Comparison of ENCODE assay signal across 1 cellular context in the genomic region with DNA sequence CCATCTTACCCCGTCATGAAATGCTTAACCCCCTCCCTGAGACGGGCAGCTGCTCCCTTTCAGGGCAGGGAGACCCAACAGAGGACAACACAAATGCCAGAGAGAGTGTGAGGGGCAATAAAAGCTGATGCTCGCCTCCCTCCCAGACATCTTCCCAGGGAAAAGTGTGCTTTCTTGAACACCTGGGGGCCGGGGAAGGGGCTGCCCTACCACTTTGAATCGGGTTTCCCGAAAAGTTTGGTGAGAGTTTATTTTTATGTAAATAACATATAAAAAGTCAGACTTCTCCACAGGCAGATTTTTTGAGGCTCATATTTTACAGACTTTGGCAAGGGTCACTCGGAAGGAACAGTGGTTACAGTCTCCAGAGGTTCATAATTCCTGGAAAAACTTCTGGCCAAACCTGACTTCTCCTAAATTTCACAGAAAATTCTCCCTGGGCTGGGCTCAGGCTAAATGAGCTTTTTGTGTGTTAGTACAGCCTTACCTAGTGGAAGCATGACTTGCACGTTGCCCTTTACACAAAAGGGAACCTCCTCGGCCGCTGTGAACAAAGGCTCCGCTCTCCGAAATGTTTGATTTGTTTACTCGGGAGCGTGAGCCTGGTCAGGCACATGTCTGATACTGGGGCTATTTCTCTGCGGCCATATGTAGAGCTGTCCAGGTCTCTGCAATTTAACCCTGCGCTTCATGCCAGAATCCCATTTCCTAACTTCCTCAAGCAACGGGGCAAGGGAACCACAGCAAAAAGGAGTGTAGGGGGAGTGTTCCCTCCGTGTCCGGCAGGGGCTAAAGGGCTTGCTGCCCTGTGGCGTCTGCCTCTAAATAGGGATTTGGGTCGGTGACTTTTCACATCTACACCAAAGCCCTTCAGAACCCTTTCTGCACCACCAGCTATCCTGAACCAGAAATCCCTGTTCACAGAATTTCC.
TF ChIP-seq lines count a peak whose summit lies in the region.

No MANE protein-coding gene starts in this region.

TF ChIP-seq in GM23338, 12 proteins besides CTCF, POLR2A, EP300 and RAD21 (continued from another document):
- TF ChIP-seq, protein P1, sequence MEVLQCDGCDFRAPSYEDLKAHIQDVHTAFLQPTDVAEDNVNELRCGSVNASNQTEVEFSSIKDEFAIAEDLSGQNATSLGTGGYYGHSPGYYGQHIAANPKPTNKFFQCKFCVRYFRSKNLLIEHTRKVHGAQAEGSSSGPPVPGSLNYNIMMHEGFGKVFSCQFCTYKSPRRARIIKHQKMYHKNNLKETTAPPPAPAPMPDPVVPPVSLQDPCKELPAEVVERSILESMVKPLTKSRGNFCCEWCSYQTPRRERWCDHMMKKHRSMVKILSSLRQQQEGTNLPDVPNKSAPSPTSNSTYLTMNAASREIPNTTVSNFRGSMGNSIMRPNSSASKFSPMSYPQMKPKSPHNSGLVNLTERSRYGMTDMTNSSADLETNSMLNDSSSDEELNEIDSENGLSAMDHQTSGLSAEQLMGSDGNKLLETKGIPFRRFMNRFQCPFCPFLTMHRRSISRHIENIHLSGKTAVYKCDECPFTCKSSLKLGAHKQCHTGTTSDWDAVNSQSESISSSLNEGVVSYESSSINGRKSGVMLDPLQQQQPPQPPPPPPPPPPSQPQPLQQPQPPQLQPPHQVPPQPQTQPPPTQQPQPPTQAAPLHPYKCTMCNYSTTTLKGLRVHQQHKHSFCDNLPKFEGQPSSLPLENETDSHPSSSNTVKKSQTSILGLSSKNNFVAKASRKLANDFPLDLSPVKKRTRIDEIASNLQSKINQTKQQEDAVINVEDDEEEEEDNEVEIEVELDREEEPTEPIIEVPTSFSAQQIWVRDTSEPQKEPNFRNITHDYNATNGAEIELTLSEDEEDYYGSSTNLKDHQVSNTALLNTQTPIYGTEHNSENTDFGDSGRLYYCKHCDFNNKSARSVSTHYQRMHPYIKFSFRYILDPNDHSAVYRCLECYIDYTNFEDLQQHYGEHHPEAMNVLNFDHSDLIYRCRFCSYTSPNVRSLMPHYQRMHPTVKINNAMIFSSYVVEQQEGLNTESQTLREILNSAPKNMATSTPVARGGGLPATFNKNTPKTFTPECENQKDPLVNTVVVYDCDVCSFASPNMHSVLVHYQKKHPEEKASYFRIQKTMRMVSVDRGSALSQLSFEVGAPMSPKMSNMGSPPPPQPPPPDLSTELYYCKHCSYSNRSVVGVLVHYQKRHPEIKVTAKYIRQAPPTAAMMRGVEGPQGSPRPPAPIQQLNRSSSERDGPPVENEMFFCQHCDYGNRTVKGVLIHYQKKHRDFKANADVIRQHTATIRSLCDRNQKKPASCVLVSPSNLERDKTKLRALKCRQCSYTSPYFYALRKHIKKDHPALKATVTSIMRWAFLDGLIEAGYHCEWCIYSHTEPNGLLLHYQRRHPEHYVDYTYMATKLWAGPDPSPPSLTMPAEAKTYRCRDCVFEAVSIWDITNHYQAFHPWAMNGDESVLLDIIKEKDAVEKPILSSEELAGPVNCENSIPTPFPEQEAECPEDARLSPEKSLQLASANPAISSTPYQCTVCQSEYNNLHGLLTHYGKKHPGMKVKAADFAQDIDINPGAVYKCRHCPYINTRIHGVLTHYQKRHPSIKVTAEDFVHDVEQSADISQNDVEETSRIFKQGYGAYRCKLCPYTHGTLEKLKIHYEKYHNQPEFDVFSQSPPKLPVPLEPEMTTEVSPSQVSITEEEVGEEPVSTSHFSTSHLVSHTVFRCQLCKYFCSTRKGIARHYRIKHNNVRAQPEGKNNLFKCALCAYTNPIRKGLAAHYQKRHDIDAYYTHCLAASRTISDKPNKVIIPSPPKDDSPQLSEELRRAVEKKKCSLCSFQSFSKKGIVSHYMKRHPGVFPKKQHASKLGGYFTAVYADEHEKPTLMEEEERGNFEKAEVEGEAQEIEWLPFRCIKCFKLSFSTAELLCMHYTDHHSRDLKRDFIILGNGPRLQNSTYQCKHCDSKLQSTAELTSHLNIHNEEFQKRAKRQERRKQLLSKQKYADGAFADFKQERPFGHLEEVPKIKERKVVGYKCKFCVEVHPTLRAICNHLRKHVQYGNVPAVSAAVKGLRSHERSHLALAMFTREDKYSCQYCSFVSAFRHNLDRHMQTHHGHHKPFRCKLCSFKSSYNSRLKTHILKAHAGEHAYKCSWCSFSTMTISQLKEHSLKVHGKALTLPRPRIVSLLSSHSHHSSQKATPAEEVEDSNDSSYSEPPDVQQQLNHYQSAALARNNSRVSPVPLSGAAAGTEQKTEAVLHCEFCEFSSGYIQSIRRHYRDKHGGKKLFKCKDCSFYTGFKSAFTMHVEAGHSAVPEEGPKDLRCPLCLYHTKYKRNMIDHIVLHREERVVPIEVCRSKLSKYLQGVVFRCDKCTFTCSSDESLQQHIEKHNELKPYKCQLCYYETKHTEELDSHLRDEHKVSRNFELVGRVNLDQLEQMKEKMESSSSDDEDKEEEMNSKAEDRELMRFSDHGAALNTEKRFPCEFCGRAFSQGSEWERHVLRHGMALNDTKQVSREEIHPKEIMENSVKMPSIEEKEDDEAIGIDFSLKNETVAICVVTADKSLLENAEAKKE (CRISPR knock-in tag; IDR thresholded peaks at IDR 0.05) = no peak
- TF ChIP-seq STAT1 (IDR thresholded peaks at IDR 0.05; ENCODE audit: unreplicated experiment) = no peak
- no peak for TF ChIP-seq ZNF114 (CRISPR knock-in tag; IDR thresholded peaks at IDR 0.05)
- TF ChIP-seq, protein P2, sequence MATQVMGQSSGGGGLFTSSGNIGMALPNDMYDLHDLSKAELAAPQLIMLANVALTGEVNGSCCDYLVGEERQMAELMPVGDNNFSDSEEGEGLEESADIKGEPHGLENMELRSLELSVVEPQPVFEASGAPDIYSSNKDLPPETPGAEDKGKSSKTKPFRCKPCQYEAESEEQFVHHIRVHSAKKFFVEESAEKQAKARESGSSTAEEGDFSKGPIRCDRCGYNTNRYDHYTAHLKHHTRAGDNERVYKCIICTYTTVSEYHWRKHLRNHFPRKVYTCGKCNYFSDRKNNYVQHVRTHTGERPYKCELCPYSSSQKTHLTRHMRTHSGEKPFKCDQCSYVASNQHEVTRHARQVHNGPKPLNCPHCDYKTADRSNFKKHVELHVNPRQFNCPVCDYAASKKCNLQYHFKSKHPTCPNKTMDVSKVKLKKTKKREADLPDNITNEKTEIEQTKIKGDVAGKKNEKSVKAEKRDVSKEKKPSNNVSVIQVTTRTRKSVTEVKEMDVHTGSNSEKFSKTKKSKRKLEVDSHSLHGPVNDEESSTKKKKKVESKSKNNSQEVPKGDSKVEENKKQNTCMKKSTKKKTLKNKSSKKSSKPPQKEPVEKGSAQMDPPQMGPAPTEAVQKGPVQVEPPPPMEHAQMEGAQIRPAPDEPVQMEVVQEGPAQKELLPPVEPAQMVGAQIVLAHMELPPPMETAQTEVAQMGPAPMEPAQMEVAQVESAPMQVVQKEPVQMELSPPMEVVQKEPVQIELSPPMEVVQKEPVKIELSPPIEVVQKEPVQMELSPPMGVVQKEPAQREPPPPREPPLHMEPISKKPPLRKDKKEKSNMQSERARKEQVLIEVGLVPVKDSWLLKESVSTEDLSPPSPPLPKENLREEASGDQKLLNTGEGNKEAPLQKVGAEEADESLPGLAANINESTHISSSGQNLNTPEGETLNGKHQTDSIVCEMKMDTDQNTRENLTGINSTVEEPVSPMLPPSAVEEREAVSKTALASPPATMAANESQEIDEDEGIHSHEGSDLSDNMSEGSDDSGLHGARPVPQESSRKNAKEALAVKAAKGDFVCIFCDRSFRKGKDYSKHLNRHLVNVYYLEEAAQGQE (IDR thresholded peaks at IDR 0.05; ENCODE audit: unreplicated experiment) = no peak
